18 cellular contexts compared by ENCODE assay signal in the genomic region with DNA sequence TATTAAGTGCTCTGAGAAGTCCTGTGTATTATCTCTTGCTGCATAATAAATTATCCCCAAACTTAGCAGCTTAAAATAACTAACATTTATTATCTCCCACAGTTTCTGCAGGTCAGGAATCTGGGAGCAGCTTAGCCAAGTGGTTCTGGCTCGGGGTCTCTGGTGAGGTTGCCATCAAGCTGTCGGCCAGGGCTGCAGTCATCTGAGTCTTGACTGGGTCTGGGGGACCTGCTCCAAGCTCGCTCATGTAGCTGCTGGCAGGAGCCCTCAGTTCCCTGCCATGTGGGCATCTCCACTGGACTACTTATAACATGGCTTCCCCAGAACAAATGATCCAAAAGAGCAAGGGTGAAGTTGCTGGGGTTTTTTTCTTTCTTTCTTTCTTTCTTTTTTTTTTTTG.
"Had no signal": no experiment of that assay in that cellular context is flagged by ENCODE, and none has a peak within 500 bp of the region (broad histone marks: within the 10 kb centered on the region; RNA-seq: fewer than 3 reads in every experiment).

No MANE protein-coding gene starts in this region.

- H3K4me2 ChIP-seq: neural progenitor cell had no signal

- DNase-seq: activated CD4-positive, alpha-beta T cell treated with anti-CD3 and anti-CD28 coated beads, Interleukin-2, amount 10 ng/mL, durations not matched to agents 7 days and 5 days; activated CD4-positive, CD25-positive, alpha-beta regulatory T cell treated with anti-CD3 and anti-CD28 coated beads, Interleukin-2, amount 50 U/mL, for 72 hours; activated CD8-positive, alpha-beta memory T cell treated with anti-CD3 and anti-CD28 coated beads, Interleukin-2, amount 10 ng/mL, durations not matched to agents 7 days and 5 days; activated CD8-positive, alpha-beta T cell treated with anti-CD3 and anti-CD28 coated beads for 36 hours; activated gamma-delta T cell treated with Interleukin-2 at 50 U/mL for 16 hours; activated T-cell treated with anti-CD3 and anti-CD28 coated beads for 4 hours; amygdala; left colon; lower lobe of right lung; mesendoderm; naive B cell; stimulated activated CD4-positive, alpha-beta T cell treated with anti-CD3 and anti-CD28 coated beads, Interleukin-12 subunit alpha, Interleukin-12 subunit beta, amount 100 ng/mL, for 4 hours; stimulated activated CD4-positive, alpha-beta T cell treated with anti-CD3 and anti-CD28 coated beads, Interleukin-4, amount 100 ng/mL, for 4 hours; stimulated activated naive CD8-positive, alpha-beta T cell treated with anti-CD3 and anti-CD28 coated beads, Interleukin-15, Interleukin-2, amounts not matched to agents 100 U/mL and 50 U/mL, for 24 hours; upper lobe of left lung had no signal

- H3K9ac ChIP-seq: neural progenitor cell had no signal

- H3K27me3 ChIP-seq: heart left ventricle, neural progenitor cell, upper lobe of left lung had no signal

- H2AFZ ChIP-seq: neural progenitor cell had no signal

- H3K27ac ChIP-seq: lower lobe of right lung, neural progenitor cell, upper lobe of left lung, VCaP had no signal

- H3K4me3 ChIP-seq: heart left ventricle, lower lobe of right lung, neural progenitor cell, upper lobe of left lung had no signal

- H3K36me3 ChIP-seq: neural progenitor cell had no signal

- ATAC-seq: activated CD8-positive, alpha-beta memory T cell treated with anti-CD3 and anti-CD28 coated beads, Interleukin-2, amount 10 ng/mL, durations not matched to agents 7 days and 5 days; activated CD8-positive, alpha-beta T cell treated with anti-CD3 and anti-CD28 coated beads for 36 hours; left colon; lower lobe of right lung; stimulated activated naive CD8-positive, alpha-beta T cell treated with anti-CD3 and anti-CD28 coated beads, Interleukin-15, Interleukin-2, amounts not matched to agents 100 U/mL and 50 U/mL, for 24 hours had no signal

- H3K9me3 ChIP-seq: heart left ventricle, lower lobe of right lung, upper lobe of left lung had no signal
